In genomic region chr12:109707470-109707821, GRCh38 we compare ENCODE assay signal across 27 cellular contexts.
"Had no signal": no experiment of that assay in that cellular context is flagged by ENCODE, and none has a peak within 500 bp of the region (broad histone marks: within the 10 kb centered on the region; RNA-seq: fewer than 3 reads in every experiment).

No MANE protein-coding gene starts in this region.

- H3K4me1 ChIP-seq: breast epithelium, foreskin keratinocyte, thyroid gland, upper lobe of right lung had no signal

- H3K4me1 Mint-ChIP-seq: activated B cell treated with CpG ODN at 0.5 μM for 24 hours; activated naive CD4-positive, alpha-beta T cell treated with anti-CD3 and anti-CD28 coated beads, Interleukin-2, amount 10 ng/mL, durations not matched to agents 7 days and 5 days; activated naive CD8-positive, alpha-beta T cell treated with anti-CD3 and anti-CD28 coated beads, Interleukin-2, amount 10 ng/mL, durations not matched to agents 7 days and 5 days; central memory CD8-positive, alpha-beta T cell; naive thymus-derived CD4-positive, alpha-beta T cell; stimulated activated memory B cell treated with anti-CD40 and anti-IgM and Interleukin-4, amounts not matched to agents 10 μg/mL and 1 μg/mL and 100 μg/mL, for 72 hours; stimulated activated naive CD8-positive, alpha-beta T cell treated with anti-CD3 and anti-CD28 coated beads, Interleukin-15, amount 100 ng/mL, for 72 hours had no signal

- FAIRE-seq: astrocyte had no signal

- H3K36me3 ChIP-seq: breast epithelium, esophagus muscularis mucosa, heart right ventricle, left ventricle myocardium inferior, thyroid gland, upper lobe of right lung had no signal

- H3K4me3 ChIP-seq: breast epithelium, esophagus muscularis mucosa, heart right ventricle, left ventricle myocardium inferior, skin epidermis, thyroid gland, upper lobe of right lung had no signal

- H3K27ac ChIP-seq: breast epithelium, esophagus muscularis mucosa, foreskin keratinocyte, heart right ventricle, left ventricle myocardium inferior, skin epidermis, thyroid gland, upper lobe of right lung had no signal

- H3K9me3 ChIP-seq: breast epithelium, esophagus muscularis mucosa, heart right ventricle, left ventricle myocardium inferior, thyroid gland, upper lobe of right lung had no signal

- H3K27me3 ChIP-seq: thyroid gland had no signal

- H3K4me3 Mint-ChIP-seq: activated B cell treated with CpG ODN at 0.5 μM for 24 hours; activated naive CD4-positive, alpha-beta T cell treated with anti-CD3 and anti-CD28 coated beads, Interleukin-2, amount 10 ng/mL, durations not matched to agents 7 days and 5 days; activated naive CD8-positive, alpha-beta T cell treated with anti-CD3 and anti-CD28 coated beads, Interleukin-2, amount 10 ng/mL, durations not matched to agents 7 days and 5 days; central memory CD8-positive, alpha-beta T cell; dendritic cell treated with granulocyte-macrophage colony-stimulating factor and Interleukin-4, amounts not matched to agents 40 ng/mL and 50 ng/mL, for 4 days; mesothelial cell of epicardium; naive thymus-derived CD4-positive, alpha-beta T cell; stimulated activated memory B cell treated with anti-CD40 and anti-IgM and Interleukin-4, amounts not matched to agents 10 μg/mL and 1 μg/mL and 100 μg/mL, for 72 hours; stimulated activated naive CD8-positive, alpha-beta T cell treated with anti-CD3 and anti-CD28 coated beads, Interleukin-15, amount 100 ng/mL, for 72 hours had no signal

- H3K36me3 Mint-ChIP-seq: activated naive CD4-positive, alpha-beta T cell treated with anti-CD3 and anti-CD28 coated beads, Interleukin-2, amount 10 ng/mL, durations not matched to agents 7 days and 5 days; activated naive CD8-positive, alpha-beta T cell treated with anti-CD3 and anti-CD28 coated beads, Interleukin-2, amount 10 ng/mL, durations not matched to agents 7 days and 5 days; mesothelial cell of epicardium; naive thymus-derived CD4-positive, alpha-beta T cell; stimulated activated memory B cell treated with anti-CD40 and anti-IgM and Interleukin-4, amounts not matched to agents 10 μg/mL and 1 μg/mL and 100 μg/mL, for 72 hours had no signal

- DNase-seq: activated B cell treated with CpG ODN at 0.5 μM for 24 hours; activated CD4-positive, alpha-beta T cell treated with anti-CD3 and anti-CD28 coated beads, Interleukin-2, amount 50 U/mL, for 4 hours; activated CD8-positive, alpha-beta memory T cell treated with anti-CD3 and anti-CD28 coated beads for 24 hours; activated gamma-delta T cell; activated naive CD4-positive, alpha-beta T cell treated with anti-CD3 and anti-CD28 coated beads, Interleukin-2, amount 10 ng/mL, durations not matched to agents 7 days and 5 days; activated naive CD8-positive, alpha-beta T cell treated with anti-CD3 and anti-CD28 coated beads, Interleukin-2, amount 10 ng/mL, durations not matched to agents 7 days and 5 days; activated T-cell treated with anti-CD3 and anti-CD28 coated beads, Interleukin-2, amount 50 U/mL, for 1 hour; foreskin keratinocyte; heart right ventricle; left ventricle myocardium inferior; mammary epithelial cell; naive thymus-derived CD4-positive, alpha-beta T cell; stimulated activated CD4-positive, alpha-beta T cell treated with anti-CD3 and anti-CD28 coated beads, Interleukin-1b, Interleukin-23, amount 100 ng/mL, for 48 hours; stimulated activated CD4-positive, alpha-beta T cell treated with anti-CD3 and anti-CD28 coated beads, Interleukin-4, amount 100 ng/mL, for 4 hours; stimulated activated CD8-positive, alpha-beta memory T cell treated with anti-CD3 and anti-CD28 coated beads, Interleukin-4, amount 100 ng/mL, for 48 hours; stimulated activated naive CD8-positive, alpha-beta T cell treated with anti-CD3 and anti-CD28 coated beads, Interleukin-15, amount 100 ng/mL, for 72 hours; T-helper 2 cell; thyroid gland; upper lobe of right lung had no signal

- H3K27ac Mint-ChIP-seq: activated B cell treated with CpG ODN at 0.5 μM for 24 hours; activated naive CD4-positive, alpha-beta T cell treated with anti-CD3 and anti-CD28 coated beads, Interleukin-2, amount 10 ng/mL, durations not matched to agents 7 days and 5 days; activated naive CD8-positive, alpha-beta T cell treated with anti-CD3 and anti-CD28 coated beads, Interleukin-2, amount 10 ng/mL, durations not matched to agents 7 days and 5 days; dendritic cell treated with granulocyte-macrophage colony-stimulating factor and Interleukin-4, amounts not matched to agents 40 ng/mL and 50 ng/mL, for 4 days; mesothelial cell of epicardium; stimulated activated memory B cell treated with anti-CD40 and anti-IgM and Interleukin-4, amounts not matched to agents 10 μg/mL and 1 μg/mL and 100 μg/mL, for 72 hours; stimulated activated naive CD8-positive, alpha-beta T cell treated with anti-CD3 and anti-CD28 coated beads, Interleukin-15, amount 100 ng/mL, for 72 hours had no signal

- H3K9me3 Mint-ChIP-seq: activated B cell treated with CpG ODN at 0.5 μM for 24 hours; activated naive CD4-positive, alpha-beta T cell treated with anti-CD3 and anti-CD28 coated beads, Interleukin-2, amount 10 ng/mL, durations not matched to agents 7 days and 5 days; activated naive CD8-positive, alpha-beta T cell treated with anti-CD3 and anti-CD28 coated beads, Interleukin-2, amount 10 ng/mL, durations not matched to agents 7 days and 5 days; central memory CD8-positive, alpha-beta T cell; dendritic cell treated with granulocyte-macrophage colony-stimulating factor and Interleukin-4, amounts not matched to agents 40 ng/mL and 50 ng/mL, for 4 days; mesothelial cell of epicardium; naive thymus-derived CD4-positive, alpha-beta T cell; stimulated activated memory B cell treated with anti-CD40 and anti-IgM and Interleukin-4, amounts not matched to agents 10 μg/mL and 1 μg/mL and 100 μg/mL, for 72 hours; stimulated activated naive CD8-positive, alpha-beta T cell treated with anti-CD3 and anti-CD28 coated beads, Interleukin-15, amount 100 ng/mL, for 72 hours had no signal
